Comparison of ENCODE assay signal across 9 cellular contexts in the genomic region with DNA sequence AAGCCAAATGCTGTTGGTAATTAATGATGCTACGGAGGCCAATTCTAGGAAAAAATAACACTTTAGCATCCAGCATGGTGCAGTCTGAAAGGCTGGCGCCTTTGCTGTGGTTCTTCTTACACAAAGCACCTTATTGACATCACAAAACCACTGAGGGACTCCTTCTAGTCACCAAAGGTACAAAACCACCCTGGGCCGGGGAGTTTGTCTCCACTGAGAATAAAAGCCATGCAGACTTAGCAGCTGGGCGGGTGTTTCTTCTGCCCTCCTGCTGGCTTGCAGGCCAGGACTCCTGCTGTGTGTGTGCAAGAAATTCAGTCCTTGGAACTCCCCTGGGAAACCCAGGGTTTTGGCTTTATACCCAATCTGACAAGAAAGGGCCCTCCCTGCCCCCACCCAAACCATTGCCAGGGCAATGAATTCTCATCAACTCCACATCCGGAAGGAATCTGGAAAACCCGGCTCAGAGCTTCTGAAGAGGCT.
DNase-seq lines count a peak whose midpoint lies in the region; ATAC-seq and TF ChIP-seq lines count a peak whose summit lies in the region.
"Had no signal": no experiment of that assay in that cellular context is flagged by ENCODE, and none has a peak within 500 bp of the region (broad histone marks: within the 10 kb centered on the region; RNA-seq: fewer than 3 reads in every experiment).

No MANE protein-coding gene starts in this region.

- in situ Hi-C loops in GM13977 (cut with MboI; ENCODE audit: low pct_unique_long_range_greater_than_20kb, low sequenced_read_pairs, unreplicated experiment) = no loop called here

- peak; percentile 70 for ATAC-seq in activated CD4-positive, alpha-beta T cell treated with anti-CD3 and anti-CD28 coated beads for 36 hours
- ATAC-seq in activated T-helper 17 cell treated with anti-CD3 and anti-CD28 coated beads, Interleukin-2, amount 50 U/mL, for 72 hours (replicated peaks) = peak; percentile 72
- ATAC-seq in GM18867 (IDR thresholded peaks at IDR 0.05; ENCODE audit: unreplicated experiment) = no peak

- H3K36me3 ChIP-seq in left ventricle myocardium inferior (peaks cover 13% of the 10 kb centered on the region), subcutaneous abdominal adipose tissue (ENCODE audit: control insufficient read depth in 5 of 5, insufficient read depth in 5 of 5, low read length in 5 of 5) (peaks cover 0 to 21% (median 12%) of the 10 kb centered on the region in 5 donors)
- H3K36me3 ChIP-seq: cardiac muscle cell had no signal

- peak overlapping the region; percentile 58 for H3K27ac Mint-ChIP-seq in activated CD4-positive, alpha-beta T cell treated with anti-CD3 and anti-CD28 coated beads for 36 hours
- no peak overlapping the region for H3K27ac Mint-ChIP-seq in activated T-helper 17 cell treated with anti-CD3 and anti-CD28 coated beads, Interleukin-2, amount 50 U/mL, for 72 hours

- no peaks in the 10 kb centered on the region for H3K27me3 ChIP-seq in left ventricle myocardium inferior (ENCODE audit: low read depth)
- no peaks in the 10 kb centered on the region for H3K27me3 ChIP-seq in subcutaneous abdominal adipose tissue (ENCODE audit: control insufficient read depth in 5 of 5, insufficient read depth in 4 of 5, low read length in 5 of 5)
- H3K27me3 ChIP-seq: cardiac muscle cell had no signal

- H3K4me3 Mint-ChIP-seq in activated CD4-positive, alpha-beta T cell treated with anti-CD3 and anti-CD28 coated beads for 36 hours = no peak overlapping the region
- no peak overlapping the region for H3K4me3 Mint-ChIP-seq in activated T-helper 17 cell treated with anti-CD3 and anti-CD28 coated beads, Interleukin-2, amount 50 U/mL, for 72 hours

- TF ChIP-seq CTCF in left ventricle myocardium inferior (IDR thresholded peaks at IDR 0.05; ENCODE audit: borderline replicate concordance) (no peak), GM13977 (IDR thresholded peaks at IDR 0.05; ENCODE audit: extremely low read depth, insufficient read depth, missing control alignments) (no peak)

- H3K4me1 Mint-ChIP-seq in activated CD4-positive, alpha-beta T cell treated with anti-CD3 and anti-CD28 coated beads for 36 hours = peaks cover 14% of the 10 kb centered on the region
- H3K4me1 Mint-ChIP-seq in activated T-helper 17 cell treated with anti-CD3 and anti-CD28 coated beads, Interleukin-2, amount 50 U/mL, for 72 hours = peaks cover 4% of the 10 kb centered on the region

- H3K4me1 ChIP-seq in left ventricle myocardium inferior (peaks cover 88% of the 10 kb centered on the region), subcutaneous abdominal adipose tissue (ENCODE audit: control insufficient read depth in 5 of 5, insufficient read depth in 5 of 5, low read length in 5 of 5) (peaks cover 10 to 64% (median 33%) of the 10 kb centered on the region in 5 donors)

- no peaks in the 10 kb centered on the region for H3K27me3 Mint-ChIP-seq in activated CD4-positive, alpha-beta T cell treated with anti-CD3 and anti-CD28 coated beads for 36 hours
- no peaks in the 10 kb centered on the region for H3K27me3 Mint-ChIP-seq in activated T-helper 17 cell treated with anti-CD3 and anti-CD28 coated beads, Interleukin-2, amount 50 U/mL, for 72 hours

- intact Hi-C loops in activated CD4-positive, alpha-beta T cell treated with anti-CD3 and anti-CD28 coated beads for 36 hours (cut with DNase I, micrococcal nuclease) = no loop called here
- intact Hi-C loops in left ventricle myocardium inferior (cut with micrococcal nuclease) = no loop called here

- H3K4me3 ChIP-seq in left ventricle myocardium inferior = peak overlapping the region; percentile 3
- no peak overlapping the region for H3K4me3 ChIP-seq in subcutaneous abdominal adipose tissue (ENCODE audit: low read depth in 1 of 5, low read length in 5 of 5)
- H3K4me3 ChIP-seq: cardiac muscle cell had no signal

- H3K9ac ChIP-seq in subcutaneous abdominal adipose tissue (ENCODE audit: low read length in 5 of 5) = peak overlapping the region in 1 of 5 donors; percentile 41

- no peaks in the 10 kb centered on the region for H3K9me3 ChIP-seq in left ventricle myocardium inferior (replicated peaks)
- no peaks in the 10 kb centered on the region for H3K9me3 ChIP-seq in subcutaneous abdominal adipose tissue (ENCODE audit: control insufficient read depth in 5 of 5, low read length in 5 of 5)

- H3K27ac ChIP-seq in left ventricle myocardium inferior (replicated peaks) (peak overlapping the region; percentile 74), subcutaneous abdominal adipose tissue (ENCODE audit: low read depth, low read length) (peak overlapping the region; percentile 59)
- H3K27ac ChIP-seq: cardiac muscle cell had no signal

- CTCF ChIA-PET in activated CD4-positive, alpha-beta T cell treated with anti-CD3 and anti-CD28 coated beads for 36 hours (lab: Charles Lee) = interaction anchor here (0.6 to 0.8 kb wide), 3 partner anchors 41 to 140 kb away, joined by 3 read pairs; no protein-coding TSS in a partner anchor

- no peaks in the 10 kb centered on the region for H3K9me3 Mint-ChIP-seq in activated CD4-positive, alpha-beta T cell treated with anti-CD3 and anti-CD28 coated beads for 36 hours (ENCODE audit: low read depth)
- no peaks in the 10 kb centered on the region for H3K9me3 Mint-ChIP-seq in activated T-helper 17 cell treated with anti-CD3 and anti-CD28 coated beads, Interleukin-2, amount 50 U/mL, for 72 hours

- POLR2A ChIA-PET in activated CD4-positive, alpha-beta T cell treated with anti-CD3 and anti-CD28 coated beads for 36 hours (lab: Charles Lee) = no interaction called here

- peaks cover 39% of the 10 kb centered on the region for H3K36me3 Mint-ChIP-seq in activated CD4-positive, alpha-beta T cell treated with anti-CD3 and anti-CD28 coated beads for 36 hours (ENCODE audit: low read depth)
- H3K36me3 Mint-ChIP-seq in activated T-helper 17 cell treated with anti-CD3 and anti-CD28 coated beads, Interleukin-2, amount 50 U/mL, for 72 hours (ENCODE audit: low read depth) = peaks cover 50% of the 10 kb centered on the region

- DNase-seq in activated CD4-positive, alpha-beta T cell treated with anti-CD3 and anti-CD28 coated beads for 36 hours = peak; percentile 45
- DNase-seq in activated CD4-positive, alpha-beta T cell treated with anti-CD3 and anti-CD28 coated beads, Interleukin-2, amount 50 U/mL, for 48 hours = no peak
- DNase-seq in left ventricle myocardium inferior (peak; percentile 61), GM13977 (ENCODE audit: low spot score) (no peak), MV-4-11 (lab: John Stamatoyannopoulos, UW) (no peak)

Comparison
In these comparisons a context has a peak if more than half of its experiments do, and no peak if none do; other contexts are left out.
1. DNase-seq: peak in activated CD4-positive, alpha-beta T cell treated with anti-CD3 and anti-CD28 coated beads for 36 hours (single experiment) and left ventricle myocardium inferior (single experiment); none in activated CD4-positive, alpha-beta T cell treated with anti-CD3 and anti-CD28 coated beads, Interleukin-2, amount 50 U/mL, for 48 hours (0 of 2), GM13977 (single experiment) and MV-4-11 (single experiment).